10 cellular contexts compared by ENCODE assay signal in the genomic region with DNA sequence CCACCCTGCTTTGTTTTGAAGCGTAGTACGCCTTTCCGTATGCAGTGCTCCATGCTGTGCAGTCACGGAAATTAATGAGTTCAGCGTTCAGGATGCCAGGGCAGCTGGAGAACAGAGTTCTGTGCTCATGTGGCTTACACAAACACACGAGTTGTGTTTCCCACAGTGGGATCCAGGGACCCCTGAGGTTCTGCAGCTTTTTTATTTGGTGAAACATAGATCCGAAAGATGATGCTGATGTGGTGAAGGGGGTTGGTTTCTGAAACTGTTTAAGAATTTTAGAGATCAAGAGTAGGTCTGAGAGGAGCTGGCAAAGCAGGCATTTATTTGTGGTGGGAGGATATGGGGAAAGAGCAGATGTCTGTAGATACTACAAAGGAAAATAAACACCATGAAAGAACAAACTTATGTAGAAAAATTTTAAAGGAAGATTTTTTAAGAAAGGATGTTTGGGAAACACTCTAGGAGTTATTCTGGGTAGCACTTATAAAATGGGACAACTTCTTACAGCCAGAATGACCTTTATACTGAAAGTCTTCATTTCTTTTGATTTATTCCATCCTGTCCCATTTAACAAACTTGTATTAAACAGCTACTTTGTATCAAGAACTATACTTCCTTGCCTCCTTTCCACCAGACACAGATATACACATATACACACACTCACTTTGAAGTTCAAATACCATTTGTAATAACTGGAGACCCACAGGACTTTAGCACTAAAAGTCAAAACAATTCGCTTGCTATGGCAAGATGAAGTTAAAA. TPM values are rescaled to one million over a fixed set of nuclear protein-coding genes. Genes with fewer than 3 reads are reported as not detected.
A peak's percentile ranks its signal among the peaks of the same experiment; 100 is the strongest.
DNase-seq lines count a peak whose midpoint lies in the region; ATAC-seq and TF ChIP-seq lines count a peak whose summit lies in the region.
"Had no signal": no experiment of that assay in that cellular context is flagged by ENCODE, and none has a peak within 500 bp of the region (broad histone marks: within the 10 kb centered on the region; RNA-seq: fewer than 3 reads in every experiment).

No MANE protein-coding gene starts in this region.

- DNase-seq in H4 (ENCODE audit: low spot score) (peak; percentile 54), left ventricle myocardium inferior (no peak), retina (peak; percentile 42), NCI-H510A (lab: John Stamatoyannopoulos, UW) (no peak), NCI-H1105 treated with DMSO at 0.1 percent for 48 hours (lab: John Stamatoyannopoulos, UW) (no peak)
- DNase-seq in central memory CD4-positive, alpha-beta T cell, result no peak
- DNase-seq: activated CD4-positive, alpha-beta T cell treated with anti-CD3 and anti-CD28 coated beads, Interleukin-2, amount 50 U/mL, for 48 hours had no signal

- no peaks in the 10 kb centered on the region for H3K9me3 ChIP-seq in left ventricle myocardium inferior (replicated peaks)

- H3K4me3 ChIP-seq in WI38 (ENCODE audit: low read depth, low read length) (peak overlapping the region; percentile 28), left ventricle myocardium inferior (no peak overlapping the region)

- H3K27ac ChIP-seq in left ventricle myocardium inferior (replicated peaks), result peak overlapping the region; percentile 64

- H3K36me3 ChIP-seq in left ventricle myocardium inferior, result no peaks in the 10 kb centered on the region

- TF ChIP-seq CTCF in WI38 (IDR thresholded peaks at IDR 0.05; ENCODE audit: low read depth, low read length), result no peak
- TF ChIP-seq CTCF in left ventricle myocardium inferior (IDR thresholded peaks at IDR 0.05; ENCODE audit: borderline replicate concordance), result no peak

- ATAC-seq in GM18520 (IDR thresholded peaks at IDR 0.05; ENCODE audit: unreplicated experiment), result no peak

- intact Hi-C loops in left ventricle myocardium inferior (cut with micrococcal nuclease), result no loop called here

- peaks cover 50% of the 10 kb centered on the region for H3K4me1 ChIP-seq in left ventricle myocardium inferior

- H3K27me3 ChIP-seq in left ventricle myocardium inferior (ENCODE audit: low read depth), result no peaks in the 10 kb centered on the region

RNA-seq across cellular contexts. Expression of a gene that starts 52.8 kb away (rescaled TPM):
- 16.0 and 23.8 TPM in 2 replicates for total RNA-seq in H4 (2014; rRNA removed; shearing (Covaris generic))
- 28.4 TPM for total RNA-seq in left ventricle myocardium inferior
- total RNA-seq: OCI-LY7 had no signal

RNA-seq across cellular contexts. Expression of a gene that starts 52.8 kb away (rescaled TPM):
- 24.4 and 25.7 TPM in 2 replicates for total RNA-seq in H4 (2014; rRNA removed; shearing (Covaris generic))
- total RNA-seq in left ventricle myocardium inferior, result 19.7 TPM

Comparison
In these comparisons a context has a peak if more than half of its experiments do, and no peak if none do; other contexts are left out.
1. DNase-seq: peak in H4 (single experiment) and retina (single experiment); none in left ventricle myocardium inferior (single experiment), NCI-H510A (single experiment), central memory CD4-positive, alpha-beta T cell (single experiment) and NCI-H1105 treated with DMSO at 0.1 percent for 48 hours (single experiment).